21 cellular contexts compared by ENCODE assay signal in genomic region chr2:185644828-185645227, GRCh38.
DNase-seq lines count a peak whose midpoint lies in the region; ATAC-seq lines count a peak whose summit lies in the region.
"Had no signal": no experiment of that assay in that cellular context is flagged by ENCODE, and none has a peak within 500 bp of the region (broad histone marks: within the 10 kb centered on the region; RNA-seq: fewer than 3 reads in every experiment).

No MANE protein-coding gene starts in this region.

- H3K27me3 Mint-ChIP-seq in stimulated activated naive CD8-positive, alpha-beta T cell treated with anti-CD3 and anti-CD28 coated beads, Interleukin-15, amount 100 ng/mL, for 72 hours = no peaks in the 10 kb centered on the region
- H3K27me3 Mint-ChIP-seq: activated CD4-positive, alpha-beta memory T cell treated with anti-CD3 and anti-CD28 coated beads for 36 hours; naive thymus-derived CD4-positive, alpha-beta T cell had no signal

- peaks cover 5 to 7% of the 10 kb centered on the region in 2 donors for H3K9me3 Mint-ChIP-seq in stimulated activated naive CD8-positive, alpha-beta T cell treated with anti-CD3 and anti-CD28 coated beads, Interleukin-15, amount 100 ng/mL, for 72 hours
- H3K9me3 Mint-ChIP-seq: activated T-helper 1 cell treated with anti-CD3 and anti-CD28 coated beads, Interleukin-12 subunit alpha, Interleukin-12 subunit beta, Interleukin-2, Interleukin-4 antibody, amounts not matched to agents 30 ng/mL and 10 ng/mL and 1 ng/mL, durations not matched to agents 14 hours and 24 hours and 36 hours; endodermal cell; GM23338 had no signal

- H3K27ac Mint-ChIP-seq in stimulated activated naive CD8-positive, alpha-beta T cell treated with anti-CD3 and anti-CD28 coated beads, Interleukin-15, amount 100 ng/mL, for 72 hours = no peak overlapping the region
- H3K27ac Mint-ChIP-seq: activated CD4-positive, alpha-beta memory T cell treated with anti-CD3 and anti-CD28 coated beads for 36 hours; activated T-helper 1 cell treated with anti-CD3 and anti-CD28 coated beads, Interleukin-12 subunit alpha, Interleukin-12 subunit beta, Interleukin-2, Interleukin-4 antibody, amounts not matched to agents 30 ng/mL and 10 ng/mL and 1 ng/mL, durations not matched to agents 14 hours and 24 hours and 36 hours; endodermal cell; GM23338; naive thymus-derived CD4-positive, alpha-beta T cell had no signal

- peak; percentile 58 for ATAC-seq in GM19025 (IDR thresholded peaks at IDR 0.05; ENCODE audit: low read depth, unreplicated experiment)
- ATAC-seq in HG02852 (IDR thresholded peaks at IDR 0.05; ENCODE audit: unreplicated experiment) = peak; percentile 93
- ATAC-seq in stimulated activated naive CD8-positive, alpha-beta T cell treated with anti-CD3 and anti-CD28 coated beads, Interleukin-15, amount 100 ng/mL, for 72 hours = no peak
- ATAC-seq: GM23338; left lung; naive thymus-derived CD4-positive, alpha-beta T cell had no signal

- H3K4me3 Mint-ChIP-seq in stimulated activated naive CD8-positive, alpha-beta T cell treated with anti-CD3 and anti-CD28 coated beads, Interleukin-15, amount 100 ng/mL, for 72 hours = no peak overlapping the region
- H3K4me3 Mint-ChIP-seq: activated CD4-positive, alpha-beta memory T cell treated with anti-CD3 and anti-CD28 coated beads for 36 hours; activated T-helper 1 cell treated with anti-CD3 and anti-CD28 coated beads, Interleukin-12 subunit alpha, Interleukin-12 subunit beta, Interleukin-2, Interleukin-4 antibody, amounts not matched to agents 30 ng/mL and 10 ng/mL and 1 ng/mL, durations not matched to agents 14 hours and 24 hours and 36 hours; endodermal cell; GM23338; naive thymus-derived CD4-positive, alpha-beta T cell had no signal

- peak; percentile 64 for DNase-seq in NCI-H1694 (lab: John Stamatoyannopoulos, UW)
- DNase-seq in left kidney (ENCODE audit: low read depth, low spot score) = peak; percentile 25
- DNase-seq in activated naive CD4-positive, alpha-beta T cell (lab: John Stamatoyannopoulos, UW) = no peak
- no peak for DNase-seq in stimulated activated naive CD8-positive, alpha-beta T cell treated with anti-CD3 and anti-CD28 coated beads, Interleukin-15, amount 100 ng/mL, for 72 hours
- no peak for DNase-seq in D341Med (ENCODE audit: low spot score)
- no peak for DNase-seq in NCI-H1092 (lab: John Stamatoyannopoulos, UW)
- DNase-seq: activated CD4-positive, alpha-beta memory T cell treated with anti-CD3 and anti-CD28 coated beads for 36 hours; adrenal gland; Calu3; cerebellar nuclear complex; endodermal cell; foreskin fibroblast; Kasumi-1; left lung; naive thymus-derived CD4-positive, alpha-beta T cell; NCI-H187 treated with DMSO at 0.1 percent for 48 hours; NCI-H510A treated with DMSO at 0.1 percent for 48 hours had no signal

- no peaks in the 10 kb centered on the region for H3K4me1 Mint-ChIP-seq in stimulated activated naive CD8-positive, alpha-beta T cell treated with anti-CD3 and anti-CD28 coated beads, Interleukin-15, amount 100 ng/mL, for 72 hours
- H3K4me1 Mint-ChIP-seq: naive thymus-derived CD4-positive, alpha-beta T cell had no signal

Comparison
In these comparisons a context has a peak if more than half of its experiments do, and no peak if none do; other contexts are left out.
1. DNase-seq: peak in NCI-H1694 (single experiment) and left kidney (single experiment); none in activated naive CD4-positive, alpha-beta T cell (0 of 4), stimulated activated naive CD8-positive, alpha-beta T cell treated with anti-CD3 and anti-CD28 coated beads, Interleukin-15, amount 100 ng/mL, for 72 hours (0 of 2), D341Med (single experiment) and NCI-H1092 (single experiment).